1 cellular context compared by ENCODE assay signal in genomic region chr15:48334260-48334659, GRCh38.
TF ChIP-seq lines count a peak whose summit lies in the region.

No MANE protein-coding gene starts in this region.

TF ChIP-seq in K562, 482 proteins besides CTCF, POLR2A, EP300 and RAD21 (continued from another document):
- no peak for TF ChIP-seq CHD7 (IDR thresholded peaks at IDR 0.05; ENCODE audit: low read depth, low read length)
- TF ChIP-seq POLR2H (tag; IDR thresholded peaks at IDR 0.05; ENCODE audit: low read depth) = 0 out of 2 replicates have a peak, but pooled peaks have one; percentile 10
- no peak for TF ChIP-seq CHD4 (IDR thresholded peaks at IDR 0.05; ENCODE audit: insufficient read depth, insufficient replicate concordance, low read depth, low read length, poor library complexity, severe bottlenecking)
- no peak for TF ChIP-seq DLX4 (CRISPR knock-in tag; IDR thresholded peaks at IDR 0.05)
- no peak for TF ChIP-seq SMC3 (conservative IDR thresholded peaks at IDR 0.05; ENCODE audit: insufficient read depth, low read depth, low read length)
TF ChIP-seq in K562: peak in this region for 4.
